Comparison of ENCODE assay signal across 1 cellular context in the genomic region with DNA sequence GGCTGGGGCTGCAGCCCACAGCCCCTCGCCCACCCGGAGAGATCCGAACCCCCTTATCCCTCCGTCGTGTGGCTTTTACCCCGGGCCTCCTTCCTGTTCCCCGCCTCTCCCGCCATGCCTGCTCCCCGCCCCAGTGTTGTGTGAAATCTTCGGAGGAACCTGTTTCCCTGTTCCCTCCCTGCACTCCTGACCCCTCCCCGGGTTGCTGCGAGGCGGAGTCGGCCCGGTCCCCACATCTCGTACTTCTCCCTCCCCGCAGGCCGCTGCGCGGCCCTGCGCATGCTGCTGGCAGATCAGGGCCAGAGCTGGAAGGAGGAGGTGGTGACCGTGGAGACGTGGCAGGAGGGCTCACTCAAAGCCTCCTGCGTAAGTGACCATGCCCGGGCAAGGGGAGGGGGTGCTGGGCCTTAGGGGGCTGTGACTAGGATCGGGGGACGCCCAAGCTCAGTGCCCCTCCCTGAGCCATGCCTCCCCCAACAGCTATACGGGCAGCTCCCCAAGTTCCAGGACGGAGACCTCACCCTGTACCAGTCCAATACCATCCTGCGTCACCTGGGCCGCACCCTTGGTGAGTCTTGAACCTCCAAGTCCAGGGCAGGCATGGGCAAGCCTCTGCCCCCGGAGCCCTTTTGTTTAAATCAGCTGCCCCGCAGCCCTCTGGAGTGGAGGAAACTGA.
TF ChIP-seq lines count a peak whose summit lies in the region.

No MANE protein-coding gene starts in this region.

TF ChIP-seq in K562, 482 proteins besides CTCF, POLR2A, EP300 and RAD21 (continues in another document):
- TF ChIP-seq ELF1 (tag; IDR thresholded peaks at IDR 0.05) (0 out of 2 replicates have a peak, but pooled peaks have one; percentile 15), ZNF436 (CRISPR knock-in tag; IDR thresholded peaks at IDR 0.05) (no peak), CTBP1 (IDR thresholded peaks at IDR 0.05; ENCODE audit: borderline replicate concordance) (no peak), GABPA (tag; conservative IDR thresholded peaks at IDR 0.05; ENCODE audit: low read depth) (no peak), ZNF589 (CRISPR knock-in tag; IDR thresholded peaks at IDR 0.05; ENCODE audit: low read depth) (no peak), YY1 (IDR thresholded peaks at IDR 0.05; ENCODE audit: borderline replicate concordance in 1 of 3, control insufficient read depth in 1 of 3, extremely low read depth in 1 of 3, insufficient read depth in 3 of 3, insufficient read length in 1 of 3, insufficient replicate concordance in 2 of 3, low read depth in 1 of 3, low read length in 2 of 3) (peak in 2 of 3 experiments; percentile 12 to 37), MYC (IDR thresholded peaks at IDR 0.05; ENCODE audit: low read depth, low read length) (peak; percentile 39; the same call in 1 of the 2 replicates), MYC (CRISPR knock-in tag; IDR thresholded peaks at IDR 0.05; ENCODE audit: borderline replicate concordance, low read depth) (no peak), CBX8 (IDR thresholded peaks at IDR 0.05; ENCODE audit: borderline replicate concordance, extremely low read depth, low read depth, low read length, poor library complexity, severe bottlenecking) (no peak), FOXJ2 (tag; IDR thresholded peaks at IDR 0.05) (0 out of 2 replicates have a peak, but pooled peaks have one; percentile 18), RUNX1 (IDR thresholded peaks at IDR 0.05; ENCODE audit: low read depth) (no peak), OTX1 (CRISPR knock-in tag; IDR thresholded peaks at IDR 0.05) (peak; percentile 27; the same call in 1 of the 2 replicates), KDM2B (CRISPR knock-in tag; IDR thresholded peaks at IDR 0.05) (0 out of 2 replicates have a peak, but pooled peaks have one; percentile 12), HNRNPLL (IDR thresholded peaks at IDR 0.05; ENCODE audit: low read depth, low read length, poor library complexity, severe bottlenecking) (peak; percentile 14), PCBP1 (IDR thresholded peaks at IDR 0.05; ENCODE audit: low read depth, low read length, poor library complexity, severe bottlenecking) (peak; percentile 2), MCM3 (IDR thresholded peaks at IDR 0.05) (no peak), STAT5B (CRISPR knock-in tag; IDR thresholded peaks at IDR 0.05) (no peak), YBX1 (IDR thresholded peaks at IDR 0.05) (no peak), MTF1 (CRISPR knock-in tag; IDR thresholded peaks at IDR 0.05; ENCODE audit: borderline replicate concordance) (no peak), LCOR (CRISPR knock-in tag; IDR thresholded peaks at IDR 0.05) (0 out of 2 replicates have a peak, but pooled peaks have one; percentile 39), ZNF274 (IDR thresholded peaks at IDR 0.05; ENCODE audit: borderline replicate concordance, low read depth, low read length) (no peak), EZH2 (IDR thresholded peaks at IDR 0.05; ENCODE audit: borderline replicate concordance, low read depth, low read length) (no peak), ERF (CRISPR knock-in tag; IDR thresholded peaks at IDR 0.05) (peak; percentile 49; the same call in 1 of the 2 replicates), MYNN (IDR thresholded peaks at IDR 0.05) (0 out of 2 replicates have a peak, but pooled peaks have one; percentile 23), MYNN (CRISPR knock-in tag; IDR thresholded peaks at IDR 0.05) (no peak)
- TF ChIP-seq, protein P1, sequence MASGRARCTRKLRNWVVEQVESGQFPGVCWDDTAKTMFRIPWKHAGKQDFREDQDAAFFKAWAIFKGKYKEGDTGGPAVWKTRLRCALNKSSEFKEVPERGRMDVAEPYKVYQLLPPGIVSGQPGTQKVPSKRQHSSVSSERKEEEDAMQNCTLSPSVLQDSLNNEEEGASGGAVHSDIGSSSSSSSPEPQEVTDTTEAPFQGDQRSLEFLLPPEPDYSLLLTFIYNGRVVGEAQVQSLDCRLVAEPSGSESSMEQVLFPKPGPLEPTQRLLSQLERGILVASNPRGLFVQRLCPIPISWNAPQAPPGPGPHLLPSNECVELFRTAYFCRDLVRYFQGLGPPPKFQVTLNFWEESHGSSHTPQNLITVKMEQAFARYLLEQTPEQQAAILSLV (tag; IDR thresholded peaks at IDR 0.05): no peak
- TF ChIP-seq, protein P2, sequence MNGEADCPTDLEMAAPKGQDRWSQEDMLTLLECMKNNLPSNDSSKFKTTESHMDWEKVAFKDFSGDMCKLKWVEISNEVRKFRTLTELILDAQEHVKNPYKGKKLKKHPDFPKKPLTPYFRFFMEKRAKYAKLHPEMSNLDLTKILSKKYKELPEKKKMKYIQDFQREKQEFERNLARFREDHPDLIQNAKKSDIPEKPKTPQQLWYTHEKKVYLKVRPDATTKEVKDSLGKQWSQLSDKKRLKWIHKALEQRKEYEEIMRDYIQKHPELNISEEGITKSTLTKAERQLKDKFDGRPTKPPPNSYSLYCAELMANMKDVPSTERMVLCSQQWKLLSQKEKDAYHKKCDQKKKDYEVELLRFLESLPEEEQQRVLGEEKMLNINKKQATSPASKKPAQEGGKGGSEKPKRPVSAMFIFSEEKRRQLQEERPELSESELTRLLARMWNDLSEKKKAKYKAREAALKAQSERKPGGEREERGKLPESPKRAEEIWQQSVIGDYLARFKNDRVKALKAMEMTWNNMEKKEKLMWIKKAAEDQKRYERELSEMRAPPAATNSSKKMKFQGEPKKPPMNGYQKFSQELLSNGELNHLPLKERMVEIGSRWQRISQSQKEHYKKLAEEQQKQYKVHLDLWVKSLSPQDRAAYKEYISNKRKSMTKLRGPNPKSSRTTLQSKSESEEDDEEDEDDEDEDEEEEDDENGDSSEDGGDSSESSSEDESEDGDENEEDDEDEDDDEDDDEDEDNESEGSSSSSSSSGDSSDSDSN (IDR thresholded peaks at IDR 0.05; ENCODE audit: borderline replicate concordance in 1 of 2, low read depth in 2 of 2, low read length in 2 of 2): peak in 1 of 2 experiments; percentile 73; a peak in 2 of 4 replicates
- TF ChIP-seq, protein P3, sequence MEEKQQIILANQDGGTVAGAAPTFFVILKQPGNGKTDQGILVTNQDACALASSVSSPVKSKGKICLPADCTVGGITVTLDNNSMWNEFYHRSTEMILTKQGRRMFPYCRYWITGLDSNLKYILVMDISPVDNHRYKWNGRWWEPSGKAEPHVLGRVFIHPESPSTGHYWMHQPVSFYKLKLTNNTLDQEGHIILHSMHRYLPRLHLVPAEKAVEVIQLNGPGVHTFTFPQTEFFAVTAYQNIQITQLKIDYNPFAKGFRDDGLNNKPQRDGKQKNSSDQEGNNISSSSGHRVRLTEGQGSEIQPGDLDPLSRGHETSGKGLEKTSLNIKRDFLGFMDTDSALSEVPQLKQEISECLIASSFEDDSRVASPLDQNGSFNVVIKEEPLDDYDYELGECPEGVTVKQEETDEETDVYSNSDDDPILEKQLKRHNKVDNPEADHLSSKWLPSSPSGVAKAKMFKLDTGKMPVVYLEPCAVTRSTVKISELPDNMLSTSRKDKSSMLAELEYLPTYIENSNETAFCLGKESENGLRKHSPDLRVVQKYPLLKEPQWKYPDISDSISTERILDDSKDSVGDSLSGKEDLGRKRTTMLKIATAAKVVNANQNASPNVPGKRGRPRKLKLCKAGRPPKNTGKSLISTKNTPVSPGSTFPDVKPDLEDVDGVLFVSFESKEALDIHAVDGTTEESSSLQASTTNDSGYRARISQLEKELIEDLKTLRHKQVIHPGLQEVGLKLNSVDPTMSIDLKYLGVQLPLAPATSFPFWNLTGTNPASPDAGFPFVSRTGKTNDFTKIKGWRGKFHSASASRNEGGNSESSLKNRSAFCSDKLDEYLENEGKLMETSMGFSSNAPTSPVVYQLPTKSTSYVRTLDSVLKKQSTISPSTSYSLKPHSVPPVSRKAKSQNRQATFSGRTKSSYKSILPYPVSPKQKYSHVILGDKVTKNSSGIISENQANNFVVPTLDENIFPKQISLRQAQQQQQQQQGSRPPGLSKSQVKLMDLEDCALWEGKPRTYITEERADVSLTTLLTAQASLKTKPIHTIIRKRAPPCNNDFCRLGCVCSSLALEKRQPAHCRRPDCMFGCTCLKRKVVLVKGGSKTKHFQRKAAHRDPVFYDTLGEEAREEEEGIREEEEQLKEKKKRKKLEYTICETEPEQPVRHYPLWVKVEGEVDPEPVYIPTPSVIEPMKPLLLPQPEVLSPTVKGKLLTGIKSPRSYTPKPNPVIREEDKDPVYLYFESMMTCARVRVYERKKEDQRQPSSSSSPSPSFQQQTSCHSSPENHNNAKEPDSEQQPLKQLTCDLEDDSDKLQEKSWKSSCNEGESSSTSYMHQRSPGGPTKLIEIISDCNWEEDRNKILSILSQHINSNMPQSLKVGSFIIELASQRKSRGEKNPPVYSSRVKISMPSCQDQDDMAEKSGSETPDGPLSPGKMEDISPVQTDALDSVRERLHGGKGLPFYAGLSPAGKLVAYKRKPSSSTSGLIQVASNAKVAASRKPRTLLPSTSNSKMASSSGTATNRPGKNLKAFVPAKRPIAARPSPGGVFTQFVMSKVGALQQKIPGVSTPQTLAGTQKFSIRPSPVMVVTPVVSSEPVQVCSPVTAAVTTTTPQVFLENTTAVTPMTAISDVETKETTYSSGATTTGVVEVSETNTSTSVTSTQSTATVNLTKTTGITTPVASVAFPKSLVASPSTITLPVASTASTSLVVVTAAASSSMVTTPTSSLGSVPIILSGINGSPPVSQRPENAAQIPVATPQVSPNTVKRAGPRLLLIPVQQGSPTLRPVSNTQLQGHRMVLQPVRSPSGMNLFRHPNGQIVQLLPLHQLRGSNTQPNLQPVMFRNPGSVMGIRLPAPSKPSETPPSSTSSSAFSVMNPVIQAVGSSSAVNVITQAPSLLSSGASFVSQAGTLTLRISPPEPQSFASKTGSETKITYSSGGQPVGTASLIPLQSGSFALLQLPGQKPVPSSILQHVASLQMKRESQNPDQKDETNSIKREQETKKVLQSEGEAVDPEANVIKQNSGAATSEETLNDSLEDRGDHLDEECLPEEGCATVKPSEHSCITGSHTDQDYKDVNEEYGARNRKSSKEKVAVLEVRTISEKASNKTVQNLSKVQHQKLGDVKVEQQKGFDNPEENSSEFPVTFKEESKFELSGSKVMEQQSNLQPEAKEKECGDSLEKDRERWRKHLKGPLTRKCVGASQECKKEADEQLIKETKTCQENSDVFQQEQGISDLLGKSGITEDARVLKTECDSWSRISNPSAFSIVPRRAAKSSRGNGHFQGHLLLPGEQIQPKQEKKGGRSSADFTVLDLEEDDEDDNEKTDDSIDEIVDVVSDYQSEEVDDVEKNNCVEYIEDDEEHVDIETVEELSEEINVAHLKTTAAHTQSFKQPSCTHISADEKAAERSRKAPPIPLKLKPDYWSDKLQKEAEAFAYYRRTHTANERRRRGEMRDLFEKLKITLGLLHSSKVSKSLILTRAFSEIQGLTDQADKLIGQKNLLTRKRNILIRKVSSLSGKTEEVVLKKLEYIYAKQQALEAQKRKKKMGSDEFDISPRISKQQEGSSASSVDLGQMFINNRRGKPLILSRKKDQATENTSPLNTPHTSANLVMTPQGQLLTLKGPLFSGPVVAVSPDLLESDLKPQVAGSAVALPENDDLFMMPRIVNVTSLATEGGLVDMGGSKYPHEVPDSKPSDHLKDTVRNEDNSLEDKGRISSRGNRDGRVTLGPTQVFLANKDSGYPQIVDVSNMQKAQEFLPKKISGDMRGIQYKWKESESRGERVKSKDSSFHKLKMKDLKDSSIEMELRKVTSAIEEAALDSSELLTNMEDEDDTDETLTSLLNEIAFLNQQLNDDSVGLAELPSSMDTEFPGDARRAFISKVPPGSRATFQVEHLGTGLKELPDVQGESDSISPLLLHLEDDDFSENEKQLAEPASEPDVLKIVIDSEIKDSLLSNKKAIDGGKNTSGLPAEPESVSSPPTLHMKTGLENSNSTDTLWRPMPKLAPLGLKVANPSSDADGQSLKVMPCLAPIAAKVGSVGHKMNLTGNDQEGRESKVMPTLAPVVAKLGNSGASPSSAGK (IDR thresholded peaks at IDR 0.05): peak; percentile 77
- TF ChIP-seq, protein P4, sequence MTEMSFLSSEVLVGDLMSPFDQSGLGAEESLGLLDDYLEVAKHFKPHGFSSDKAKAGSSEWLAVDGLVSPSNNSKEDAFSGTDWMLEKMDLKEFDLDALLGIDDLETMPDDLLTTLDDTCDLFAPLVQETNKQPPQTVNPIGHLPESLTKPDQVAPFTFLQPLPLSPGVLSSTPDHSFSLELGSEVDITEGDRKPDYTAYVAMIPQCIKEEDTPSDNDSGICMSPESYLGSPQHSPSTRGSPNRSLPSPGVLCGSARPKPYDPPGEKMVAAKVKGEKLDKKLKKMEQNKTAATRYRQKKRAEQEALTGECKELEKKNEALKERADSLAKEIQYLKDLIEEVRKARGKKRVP (CRISPR knock-in tag; IDR thresholded peaks at IDR 0.05): 0 out of 2 replicates have a peak, but pooled peaks have one; percentile 11
- TF ChIP-seq, protein P5, sequence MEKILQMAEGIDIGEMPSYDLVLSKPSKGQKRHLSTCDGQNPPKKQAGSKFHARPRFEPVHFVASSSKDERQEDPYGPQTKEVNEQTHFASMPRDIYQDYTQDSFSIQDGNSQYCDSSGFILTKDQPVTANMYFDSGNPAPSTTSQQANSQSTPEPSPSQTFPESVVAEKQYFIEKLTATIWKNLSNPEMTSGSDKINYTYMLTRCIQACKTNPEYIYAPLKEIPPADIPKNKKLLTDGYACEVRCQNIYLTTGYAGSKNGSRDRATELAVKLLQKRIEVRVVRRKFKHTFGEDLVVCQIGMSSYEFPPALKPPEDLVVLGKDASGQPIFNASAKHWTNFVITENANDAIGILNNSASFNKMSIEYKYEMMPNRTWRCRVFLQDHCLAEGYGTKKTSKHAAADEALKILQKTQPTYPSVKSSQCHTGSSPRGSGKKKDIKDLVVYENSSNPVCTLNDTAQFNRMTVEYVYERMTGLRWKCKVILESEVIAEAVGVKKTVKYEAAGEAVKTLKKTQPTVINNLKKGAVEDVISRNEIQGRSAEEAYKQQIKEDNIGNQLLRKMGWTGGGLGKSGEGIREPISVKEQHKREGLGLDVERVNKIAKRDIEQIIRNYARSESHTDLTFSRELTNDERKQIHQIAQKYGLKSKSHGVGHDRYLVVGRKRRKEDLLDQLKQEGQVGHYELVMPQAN (IDR thresholded peaks at IDR 0.05; ENCODE audit: borderline replicate concordance): no peak
- TF ChIP-seq, protein P6, sequence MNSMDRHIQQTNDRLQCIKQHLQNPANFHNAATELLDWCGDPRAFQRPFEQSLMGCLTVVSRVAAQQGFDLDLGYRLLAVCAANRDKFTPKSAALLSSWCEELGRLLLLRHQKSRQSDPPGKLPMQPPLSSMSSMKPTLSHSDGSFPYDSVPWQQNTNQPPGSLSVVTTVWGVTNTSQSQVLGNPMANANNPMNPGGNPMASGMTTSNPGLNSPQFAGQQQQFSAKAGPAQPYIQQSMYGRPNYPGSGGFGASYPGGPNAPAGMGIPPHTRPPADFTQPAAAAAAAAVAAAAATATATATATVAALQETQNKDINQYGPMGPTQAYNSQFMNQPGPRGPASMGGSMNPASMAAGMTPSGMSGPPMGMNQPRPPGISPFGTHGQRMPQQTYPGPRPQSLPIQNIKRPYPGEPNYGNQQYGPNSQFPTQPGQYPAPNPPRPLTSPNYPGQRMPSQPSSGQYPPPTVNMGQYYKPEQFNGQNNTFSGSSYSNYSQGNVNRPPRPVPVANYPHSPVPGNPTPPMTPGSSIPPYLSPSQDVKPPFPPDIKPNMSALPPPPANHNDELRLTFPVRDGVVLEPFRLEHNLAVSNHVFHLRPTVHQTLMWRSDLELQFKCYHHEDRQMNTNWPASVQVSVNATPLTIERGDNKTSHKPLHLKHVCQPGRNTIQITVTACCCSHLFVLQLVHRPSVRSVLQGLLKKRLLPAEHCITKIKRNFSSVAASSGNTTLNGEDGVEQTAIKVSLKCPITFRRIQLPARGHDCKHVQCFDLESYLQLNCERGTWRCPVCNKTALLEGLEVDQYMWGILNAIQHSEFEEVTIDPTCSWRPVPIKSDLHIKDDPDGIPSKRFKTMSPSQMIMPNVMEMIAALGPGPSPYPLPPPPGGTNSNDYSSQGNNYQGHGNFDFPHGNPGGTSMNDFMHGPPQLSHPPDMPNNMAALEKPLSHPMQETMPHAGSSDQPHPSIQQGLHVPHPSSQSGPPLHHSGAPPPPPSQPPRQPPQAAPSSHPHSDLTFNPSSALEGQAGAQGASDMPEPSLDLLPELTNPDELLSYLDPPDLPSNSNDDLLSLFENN (IDR thresholded peaks at IDR 0.05; ENCODE audit: low read depth in 2 of 2, low read length in 2 of 2): no peak
